In the genomic region with DNA sequence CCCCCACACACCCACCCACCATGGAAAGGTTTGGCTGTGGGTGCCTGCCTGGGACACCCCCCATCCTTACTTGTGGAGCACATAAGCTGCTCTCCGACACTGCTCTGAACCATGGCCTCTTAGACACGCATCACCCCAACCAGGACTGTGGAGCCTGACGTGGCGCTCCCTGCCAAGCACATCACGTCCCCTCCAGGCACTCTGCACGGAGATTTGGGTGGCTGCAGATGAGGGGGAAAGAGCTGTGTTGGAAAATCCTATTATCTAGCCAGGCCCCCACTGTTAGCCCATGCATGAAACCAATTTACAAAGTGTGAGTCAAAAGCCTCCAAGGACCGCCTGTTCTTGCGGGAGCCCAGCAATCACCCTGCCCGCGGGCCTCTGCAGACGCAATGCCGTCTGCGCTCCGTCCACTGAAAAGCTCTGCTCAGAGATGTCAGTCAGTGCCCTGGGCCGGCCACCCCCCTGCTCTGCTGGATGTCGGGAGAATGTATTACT, we compare ENCODE assay signal across 23 cellular contexts.
DNase-seq lines count a peak whose midpoint lies in the region; ATAC-seq lines count a peak whose summit lies in the region.
"Had no signal": no experiment of that assay in that cellular context is flagged by ENCODE, and none has a peak within 500 bp of the region (broad histone marks: within the 10 kb centered on the region; RNA-seq: fewer than 3 reads in every experiment).

No MANE protein-coding gene starts in this region.

- H3K4me1 ChIP-seq in NT2/D1 (ENCODE audit: insufficient read depth, insufficient read length), result peaks cover 15% of the 10 kb centered on the region
- H3K4me1 ChIP-seq: left lung, Peyer's patch, vagina had no signal

- DNase-seq in DMS79 (lab: John Stamatoyannopoulos, UW), result peak; percentile 49
- DNase-seq in NT2/D1 (ENCODE audit: low read depth, low spot score), result no peak
- DNase-seq in Right ventricle myocardium superior, result peak; percentile 74
- peak in 39 of 56 donors; percentile 14 to 83 (median 53) for DNase-seq in nucleus accumbens (lab: John Stamatoyannopoulos, UW)
- no peak for DNase-seq in activated CD8-positive, alpha-beta memory T cell treated with anti-CD3 and anti-CD28 coated beads, Interleukin-2, amount 50 U/mL, for 4 hours
- no peak for DNase-seq in NCI-H510A treated with DMSO at 0.1 percent for 48 hours (lab: John Stamatoyannopoulos, UW)
- DNase-seq in hippocampal formation (lab: John Stamatoyannopoulos, UW), result no peak
- DNase-seq: activated CD4-positive, alpha-beta T cell treated with anti-CD3 and anti-CD28 coated beads, Interleukin-2, amount 50 U/mL, for 4 hours; activated naive CD4-positive, alpha-beta T cell treated with anti-CD3 and anti-CD28 coated beads, Interleukin-2, amount 50 U/mL, for 16 hours; activated T-cell treated with anti-CD3 and anti-CD28 coated beads, Interleukin-2, amount 50 U/mL, for 24 hours; CD8-positive, alpha-beta memory T cell; DND-41; KG1; left lung; NCI-H1048; NCI-H774; stimulated activated CD4-positive, alpha-beta T cell treated with anti-CD3 and anti-CD28 coated beads, Interleukin-4, amount 100 ng/mL, for 1 hour; SW 1271 had no signal

- H3K9ac ChIP-seq in NT2/D1 (ENCODE audit: insufficient read length, low read depth), result peak overlapping the region; percentile 21

- no peaks in the 10 kb centered on the region for H3K9me3 ChIP-seq in NT2/D1 (ENCODE audit: insufficient read depth, low read length)
- H3K9me3 ChIP-seq: left lung, Peyer's patch, vagina had no signal

- peak; percentile 76 for ATAC-seq in Right ventricle myocardium superior (ENCODE audit: poor library complexity)
- no peak for ATAC-seq in HG02885 (IDR thresholded peaks at IDR 0.05; ENCODE audit: poor library complexity, unreplicated experiment)
- ATAC-seq: left lung had no signal

- intact Hi-C loops in Right ventricle myocardium superior (cut with DNase I), result no loop called here

- H3K36me3 ChIP-seq in NT2/D1 (ENCODE audit: insufficient read depth, insufficient read length, low read length), result no peaks in the 10 kb centered on the region
- H3K36me3 ChIP-seq: left lung, Peyer's patch, vagina had no signal

- H3K27me3 ChIP-seq in NT2/D1 (ENCODE audit: insufficient read depth, insufficient read length), result peaks cover 4% of the 10 kb centered on the region
- H3K27me3 ChIP-seq: Peyer's patch, vagina had no signal

- no peak overlapping the region for H3K4me3 ChIP-seq in NT2/D1 (ENCODE audit: insufficient read length, low read depth)
- H3K4me3 ChIP-seq: coronary artery, left lung, Peyer's patch, skin epidermis, vagina had no signal

Comparison
In these comparisons a context has a peak if more than half of its experiments do, and no peak if none do; other contexts are left out.
1. DNase-seq: peak in DMS79 (single experiment), Right ventricle myocardium superior (single experiment) and nucleus accumbens (39 of 56); none in NT2/D1 (single experiment), activated CD8-positive, alpha-beta memory T cell treated with anti-CD3 and anti-CD28 coated beads, Interleukin-2, amount 50 U/mL, for 4 hours (single experiment), NCI-H510A treated with DMSO at 0.1 percent for 48 hours (single experiment) and hippocampal formation (0 of 2).